21 cellular contexts compared by ENCODE assay signal in the genomic region with DNA sequence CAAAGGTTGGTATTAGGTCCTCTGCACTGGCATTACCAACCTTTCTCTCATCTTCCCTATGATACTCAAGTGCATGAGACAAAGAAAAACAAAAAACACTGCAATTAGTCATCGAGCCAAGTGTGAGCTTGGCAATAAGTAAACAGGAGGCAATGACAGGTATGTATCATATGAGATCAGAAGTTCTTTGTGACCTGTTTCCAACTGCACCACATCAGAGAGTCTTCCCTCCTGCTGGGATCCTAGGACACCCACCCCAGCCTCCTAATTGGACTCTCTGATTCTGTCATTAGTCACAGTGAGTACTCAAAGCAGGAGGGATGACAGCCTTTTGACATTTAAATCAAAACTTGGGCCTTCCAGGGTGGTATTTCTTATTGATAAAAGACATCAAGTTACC. TPM values are rescaled to one million over a fixed set of nuclear protein-coding genes. Genes with fewer than 3 reads are reported as not detected.
A peak's percentile ranks its signal among the peaks of the same experiment; 100 is the strongest.
DNase-seq lines count a peak whose midpoint lies in the region; ATAC-seq and TF ChIP-seq lines count a peak whose summit lies in the region.
"Had no signal": no experiment of that assay in that cellular context is flagged by ENCODE, and none has a peak within 500 bp of the region (broad histone marks: within the 10 kb centered on the region; RNA-seq: fewer than 3 reads in every experiment).

No MANE protein-coding gene starts in this region.

- H3K4me1 ChIP-seq in adrenal gland (replicated peaks in 1 of 2) = no peaks in the 10 kb centered on the region
- H3K4me1 ChIP-seq: colonic mucosa, tibial artery had no signal

- intact Hi-C loops in activated CD4-positive, alpha-beta T cell treated with anti-CD3 and anti-CD28 coated beads for 36 hours (cut with DNase I, micrococcal nuclease) = loop anchor here (1.0 to 2.0 kb wide), 5 partner anchors 9 to 246 kb away; partner anchors contain the start of gene IL10RA (in 1 of the 2)
- intact Hi-C loops in adrenal gland (cut with DNase I) = no loop called here

- H3K27ac ChIP-seq in adrenal gland = no peak overlapping the region
- H3K27ac ChIP-seq: colonic mucosa, GM23248, lower lobe of right lung, tibial artery had no signal

- WGBS in adrenal gland, 4 donors = 70 to 73% (median 71%) methylated on average over 1 of the region's 1 CpG

- H3K36me3 ChIP-seq in adrenal gland (replicated peaks in 1 of 2) = no peaks in the 10 kb centered on the region

- peak overlapping the region; percentile 44 for H3K4me3 Mint-ChIP-seq in activated CD4-positive, alpha-beta T cell treated with anti-CD3 and anti-CD28 coated beads for 36 hours
- peak overlapping the region in 1 of 3 donors; percentile 0 for H3K4me3 Mint-ChIP-seq in T-cell
- peak overlapping the region; percentile 74 for H3K4me3 Mint-ChIP-seq in activated naive CD8-positive, alpha-beta T cell

- no peak overlapping the region for H3K4me3 ChIP-seq in adrenal gland
- H3K4me3 ChIP-seq: BLaER1 treated with 17β-estradiol and CSF1 and Interleukin-3, amounts not matched to agents 10 nM and 100 nM; colonic mucosa; GM23248; lower lobe of right lung; smooth muscle cell; tibial artery had no signal

- no peak for TF ChIP-seq POLR2A in adrenal gland (IDR thresholded peaks at IDR 0.05)

- CTCF ChIA-PET in activated CD4-positive, alpha-beta T cell treated with anti-CD3 and anti-CD28 coated beads for 36 hours (lab: Charles Lee) = interaction anchor here (0.6 to 4.2 kb wide), 9 partner anchors 8 to 71 kb away, joined by 3 to 22 read pairs (median 4); partner anchors contain the start of genes JAML and MPZL3
- CTCF ChIA-PET in T-cell (lab: Charles Lee) = interaction anchor here in 1 of 2 donors (0.6 to 1.2 kb wide), 2 partner anchors 34 to 159 kb away, joined by 3 read pairs; no protein-coding TSS in a partner anchor

- H3K9me3 ChIP-seq in adrenal gland (replicated peaks in 1 of 3) = no peaks in the 10 kb centered on the region
- H3K9me3 ChIP-seq: BLaER1 treated with 17β-estradiol and CSF1 and Interleukin-3, amounts not matched to agents 10 nM and 100 nM; colonic mucosa; lower lobe of right lung; tibial artery had no signal

- no peak for TF ChIP-seq CTCF in adrenal gland (IDR thresholded peaks at IDR 0.05)

- peaks cover 62% of the 10 kb centered on the region for H3K4me1 Mint-ChIP-seq in activated CD4-positive, alpha-beta T cell treated with anti-CD3 and anti-CD28 coated beads for 36 hours
- peaks cover 0 to 31% (median 4%) of the 10 kb centered on the region in 3 donors for H3K4me1 Mint-ChIP-seq in T-cell
- H3K4me1 Mint-ChIP-seq in activated naive CD8-positive, alpha-beta T cell (ENCODE audit: low read depth) = peaks cover 62% of the 10 kb centered on the region

- peak; percentile 89 for ATAC-seq in activated CD4-positive, alpha-beta T cell treated with anti-CD3 and anti-CD28 coated beads for 36 hours
- ATAC-seq in T-cell (replicated peaks in 1 of 4) (peak in 3 of 4 experiments; percentile 62 to 63 (median 62)), HG02938 (IDR thresholded peaks at IDR 0.05; ENCODE audit: unreplicated experiment) (no peak)
- ATAC-seq: lower lobe of right lung had no signal

- no peaks in the 10 kb centered on the region for H3K27me3 Mint-ChIP-seq in activated CD4-positive, alpha-beta T cell treated with anti-CD3 and anti-CD28 coated beads for 36 hours
- H3K27me3 Mint-ChIP-seq in T-cell = no peaks in the 10 kb centered on the region
- no peaks in the 10 kb centered on the region for H3K27me3 Mint-ChIP-seq in activated naive CD8-positive, alpha-beta T cell

- POLR2A ChIA-PET in activated CD4-positive, alpha-beta T cell treated with anti-CD3 and anti-CD28 coated beads for 36 hours (lab: Charles Lee) = interaction anchor here (0.6 to 2.1 kb wide), 13 partner anchors 8 to 230 kb away, joined by 3 to 28 read pairs (median 3); partner anchors contain the start of gene JAML
- POLR2A ChIA-PET in T-cell (lab: Charles Lee) = no interaction called here

- H3K27me3 ChIP-seq in adrenal gland = no peaks in the 10 kb centered on the region
- H3K27me3 ChIP-seq: BLaER1 treated with 17β-estradiol and CSF1 and Interleukin-3, amounts not matched to agents 10 nM and 100 nM; colonic mucosa had no signal

- H3K9me3 Mint-ChIP-seq in activated CD4-positive, alpha-beta T cell treated with anti-CD3 and anti-CD28 coated beads for 36 hours (ENCODE audit: low read depth) = no peaks in the 10 kb centered on the region
- no peaks in the 10 kb centered on the region for H3K9me3 Mint-ChIP-seq in T-cell
- H3K9me3 Mint-ChIP-seq in activated naive CD8-positive, alpha-beta T cell (ENCODE audit: low read depth) = no peaks in the 10 kb centered on the region

- peak; percentile 82 for DNase-seq in activated CD4-positive, alpha-beta T cell treated with anti-CD3 and anti-CD28 coated beads for 36 hours
- no peak for DNase-seq in activated CD4-positive, alpha-beta T cell treated with anti-CD3 and anti-CD28 coated beads for 1 hour
- DNase-seq in T-cell (peak in 1 of 34 experiments; percentile 24), adrenal gland (no peak), NCI-H2081 (lab: John Stamatoyannopoulos, UW) (no peak)
- DNase-seq in stimulated activated CD4-positive, alpha-beta T cell treated with anti-CD3 and anti-CD28 coated beads, Interleukin-4, amount 100 ng/mL, for 1 hour = peak; percentile 50
- DNase-seq: aorta, colonic mucosa, GM23248, lower lobe of right lung, NCI-H187, SHP77, tibial artery had no signal

- peak overlapping the region; percentile 91 for H3K27ac Mint-ChIP-seq in activated CD4-positive, alpha-beta T cell treated with anti-CD3 and anti-CD28 coated beads for 36 hours
- H3K27ac Mint-ChIP-seq in T-cell = peak overlapping the region; percentile 64 to 68
- no peak overlapping the region for H3K27ac Mint-ChIP-seq in activated naive CD8-positive, alpha-beta T cell

- H3K36me3 Mint-ChIP-seq in activated CD4-positive, alpha-beta T cell treated with anti-CD3 and anti-CD28 coated beads for 36 hours (ENCODE audit: low read depth) = peaks cover 62% of the 10 kb centered on the region
- peaks cover 55% of the 10 kb centered on the region for H3K36me3 Mint-ChIP-seq in T-cell
- peaks cover 51% of the 10 kb centered on the region for H3K36me3 Mint-ChIP-seq in activated naive CD8-positive, alpha-beta T cell

RNA-seq across cellular contexts. Expression of gene JAML, which starts 7.8 kb away (rescaled TPM):
- total RNA-seq in activated CD4-positive, alpha-beta T cell treated with anti-CD3 and anti-CD28 coated beads for 36 hours = 100 to 1,000 TPM; 168 to 193 TPM
- total RNA-seq in T-cell (100 to 1,000 TPM in 2 of 5 donors, 10 to 100 TPM in 3; 60.8 to 165 (median 95.8) TPM), adrenal gland (10 to 100 TPM in 2 of 8 donors, 1 to 10 TPM in 6; 1.8 to 12.6 (median 5.2) TPM)
- polyA plus RNA-seq in adrenal gland = 10 to 100 TPM in 1 of 3 donors, 1 to 10 TPM in 2; 3.3 to 13.9 (median 4.2) TPM
- total RNA-seq: A172, glomerular endothelial cell, GM23248, HT1080, NCI-H460, smooth muscle cell had no signal
- polyA plus RNA-seq: GM23248, smooth muscle cell had no signal

RNA-seq across cellular contexts. Expression of gene MPZL3, which starts 19.5 kb away (rescaled TPM):
- 10 to 100 TPM; 45.9 to 53.2 TPM for total RNA-seq in activated CD4-positive, alpha-beta T cell treated with anti-CD3 and anti-CD28 coated beads for 36 hours
- 10 to 100 TPM in 4 of 5 donors, 1 to 10 TPM in 1; 9.8 to 25.2 (median 16.5) TPM for total RNA-seq in T-cell
- total RNA-seq in adrenal gland = 1 to 10 TPM in 2 of 8 donors, under 1 TPM in 6; 0.28 to 1.2 (median 0.85) TPM
- polyA plus RNA-seq in adrenal gland = 1 to 10 TPM in 1 of 3 donors, under 1 TPM in 2; 0.67 to 1.1 (median 0.71) TPM

RNA-seq across cellular contexts. Expression of gene MPZL2, which starts 31.4 kb away (rescaled TPM):
- total RNA-seq in activated CD4-positive, alpha-beta T cell treated with anti-CD3 and anti-CD28 coated beads for 36 hours = 10 to 100 TPM; 26.7 to 30.1 TPM
- total RNA-seq in T-cell (1 to 10 TPM in 4 of 5 donors, under 1 TPM in 1; 0.85 to 5.6 (median 2.0) TPM), adrenal gland (10 to 100 TPM in 1 of 8 donors, 1 to 10 TPM in 6, under 1 TPM in 1; 0.48 to 14.9 (median 5.1) TPM)
- 10 to 100 TPM in 1 of 3 donors, 1 to 10 TPM in 2; 3.5 to 10.2 (median 6.0) TPM for polyA plus RNA-seq in adrenal gland
- total RNA-seq: A172, GM23248 had no signal
- polyA plus RNA-seq: GM23248 had no signal

RNA-seq across cellular contexts. Expression of gene SCN2B, which starts 56.2 kb away (rescaled TPM):
- not detected for total RNA-seq in activated CD4-positive, alpha-beta T cell treated with anti-CD3 and anti-CD28 coated beads for 36 hours
- under 1 TPM in 1 of 5 donors, not detected in 4; 0.06 TPM for total RNA-seq in T-cell
- under 1 TPM; 0.09 to 0.96 (median 0.34) TPM for total RNA-seq in adrenal gland
- polyA plus RNA-seq in adrenal gland = under 1 TPM; 0.10 to 0.84 (median 0.40) TPM
- total RNA-seq: A172, glomerular endothelial cell, GM23248, HT1080, NCI-H460 had no signal
- polyA plus RNA-seq: aorta, GM23248 had no signal

Comparison
In these comparisons a context has a peak if more than half of its experiments do, and no peak if none do; other contexts are left out.
1. DNase-seq: peak in activated CD4-positive, alpha-beta T cell treated with anti-CD3 and anti-CD28 coated beads for 36 hours (single experiment) and stimulated activated CD4-positive, alpha-beta T cell treated with anti-CD3 and anti-CD28 coated beads, Interleukin-4, amount 100 ng/mL, for 1 hour (single experiment); none in activated CD4-positive, alpha-beta T cell treated with anti-CD3 and anti-CD28 coated beads for 1 hour (single experiment), adrenal gland (0 of 7) and NCI-H2081 (0 of 2).
2. RNA of gene JAML, which starts 7.8 kb away (total RNA-seq): 168 to 193 TPM in activated CD4-positive, alpha-beta T cell treated with anti-CD3 and anti-CD28 coated beads for 36 hours and 60.8 to 165 TPM in T-cell; 1.8 to 12.6 TPM in adrenal gland; every median in the first group is over 4 times any median in the second.
3. RNA of gene MPZL3, which starts 19.5 kb away (total RNA-seq): 45.9 to 53.2 TPM in activated CD4-positive, alpha-beta T cell treated with anti-CD3 and anti-CD28 coated beads for 36 hours and 9.8 to 25.2 TPM in T-cell; 0.28 to 1.2 TPM in adrenal gland; every median in the first group is over 4 times any median in the second.
4. intact Hi-C loops: an anchor here in activated CD4-positive, alpha-beta T cell treated with anti-CD3 and anti-CD28 coated beads for 36 hours (1.0 to 2.0 kb wide); none called in adrenal gland.